ENCODE assay signal across 8 cellular contexts in the genomic region with DNA sequence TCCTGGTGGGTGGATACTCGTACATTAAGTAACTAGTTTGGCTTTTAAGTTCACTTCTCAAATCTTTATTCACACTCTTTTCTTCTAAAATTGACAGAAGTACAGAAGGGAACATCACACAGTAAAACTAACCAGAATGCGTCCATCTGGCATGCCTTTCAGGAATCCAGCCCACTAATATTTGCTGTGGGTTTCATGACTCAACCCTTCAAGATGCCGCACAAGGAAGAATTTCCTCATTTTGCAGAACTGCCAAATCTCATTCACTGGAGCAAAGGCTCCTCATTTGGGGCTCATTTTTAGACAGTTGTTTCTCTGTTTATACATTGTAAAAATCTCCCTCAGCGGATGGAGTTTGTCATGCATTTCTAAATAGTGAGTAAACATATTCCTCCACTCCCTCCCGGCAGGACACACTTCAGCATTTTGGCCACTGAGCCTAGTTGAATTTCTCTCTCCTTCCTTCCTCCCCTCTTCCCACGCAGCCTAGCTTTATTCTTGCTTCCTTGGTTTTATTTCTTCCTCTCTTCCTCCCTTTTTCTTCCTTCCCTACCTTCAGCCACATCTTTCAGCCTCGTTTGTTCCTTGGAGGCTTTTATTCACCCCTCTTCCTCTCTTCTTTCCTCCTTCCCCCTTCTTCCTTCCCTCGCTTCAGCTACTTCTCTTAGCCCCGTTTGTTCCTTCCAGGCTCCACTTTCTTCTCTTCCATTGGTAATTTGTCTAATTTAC.
A peak's percentile ranks its signal among the peaks of the same experiment; 100 is the strongest.
DNase-seq lines count a peak whose midpoint lies in the region; ATAC-seq and TF ChIP-seq lines count a peak whose summit lies in the region.

No MANE protein-coding gene starts in this region.

- no peaks in the 10 kb centered on the region for H3K27me3 ChIP-seq in SJCRH30

- TF ChIP-seq CTCF in 22Rv1 (IDR thresholded peaks at IDR 0.05) (no peak), epithelial cell of proximal tubule (conservative IDR thresholded peaks at IDR 0.05; ENCODE audit: low read depth, low read length) (no peak)

- no peak for ATAC-seq in HG03175 (IDR thresholded peaks at IDR 0.05; ENCODE audit: unreplicated experiment)
- no peak for ATAC-seq in HG03045 (IDR thresholded peaks at IDR 0.05; ENCODE audit: unreplicated experiment)
- ATAC-seq in HG02885 (IDR thresholded peaks at IDR 0.05; ENCODE audit: poor library complexity, unreplicated experiment): no peak

- no peaks in the 10 kb centered on the region for H3K36me3 ChIP-seq in SJCRH30

- H3K4me3 ChIP-seq in SJCRH30 (peak overlapping the region; percentile 66), epithelial cell of proximal tubule (ENCODE audit: low read depth, low read length) (peak overlapping the region; percentile 68)

- H3K27ac ChIP-seq in 22Rv1 (peak overlapping the region; percentile 100), SJCRH30 (peak overlapping the region; percentile 97)

- DNase-seq in GOT3 (lab: John Stamatoyannopoulos, UW) (peak; percentile 35), SJCRH30 (peak; percentile 77 to 87), epithelial cell of proximal tubule (ENCODE audit: low read depth) (peak; percentile 58), myocyte (ENCODE audit: low read depth) (peak; percentile 90)

- peaks cover 19% of the 10 kb centered on the region for H3K4me1 ChIP-seq in SJCRH30

- H3K9me3 ChIP-seq in SJCRH30 (replicated peaks): no peaks in the 10 kb centered on the region

Comparison
In these comparisons a context has a peak if more than half of its experiments do, and no peak if none do; other contexts are left out.
1. DNase-seq: peak in every context shown above with its lines; median percentile 90 in myocyte; 82 in SJCRH30; 58 in epithelial cell of proximal tubule; 35 in GOT3.